ENCODE assay signal across 18 cellular contexts in genomic region chr6:154950979-154951378, GRCh38. TPM values are rescaled to one million over a fixed set of nuclear protein-coding genes. Genes with fewer than 3 reads are reported as not detected.
DNase-seq lines count a peak whose midpoint lies in the region; ATAC-seq and TF ChIP-seq lines count a peak whose summit lies in the region.
"Had no signal": no experiment of that assay in that cellular context is flagged by ENCODE, and none has a peak within 500 bp of the region (broad histone marks: within the 10 kb centered on the region; RNA-seq: fewer than 3 reads in every experiment).

No MANE protein-coding gene starts in this region.

- DNase-seq in activated naive CD4-positive, alpha-beta T cell treated with anti-CD3 and anti-CD28 coated beads, Interleukin-2, amount 10 ng/mL, durations not matched to agents 7 days and 5 days, result no peak
- no peak for DNase-seq in activated naive CD4-positive, alpha-beta T cell treated with Interleukin-2 at 50 U/mL for 16 hours
- no peak for DNase-seq in T-cell
- DNase-seq in activated CD4-positive, alpha-beta T cell treated with anti-CD3 and anti-CD28 coated beads, Interleukin-2, amount 10 ng/mL, durations not matched to agents 7 days and 5 days, result no peak
- no peak for DNase-seq in erythroblast (lab: John Stamatoyannopoulos, UW)
- DNase-seq: activated effector memory CD4-positive, alpha-beta T cell treated with Interleukin-2 at 50 U/mL for 16 hours; cerebellar nuclear complex; endodermal cell; hippocampal formation; kidney; NCI-H1417; NCI-H2227 treated with DMSO at 0.1 percent for 48 hours; upper lobe of left lung had no signal

- peak overlapping the region; percentile 28 for H3K27ac Mint-ChIP-seq in activated naive CD4-positive, alpha-beta T cell treated with anti-CD3 and anti-CD28 coated beads, Interleukin-2, amount 10 ng/mL, durations not matched to agents 7 days and 5 days
- peak overlapping the region; percentile 28 to 46 for H3K27ac Mint-ChIP-seq in T-cell
- peak overlapping the region; percentile 87 for H3K27ac Mint-ChIP-seq in stimulated activated memory B cell treated with anti-CD40 and anti-IgM and Interleukin-4, amounts not matched to agents 10 μg/mL and 1 μg/mL and 100 μg/mL, for 72 hours
- H3K27ac Mint-ChIP-seq in activated CD4-positive, alpha-beta T cell treated with anti-CD3 and anti-CD28 coated beads, Interleukin-2, amount 10 ng/mL, durations not matched to agents 7 days and 5 days, result no peak overlapping the region
- H3K27ac Mint-ChIP-seq: endodermal cell had no signal

- CTCF ChIA-PET in activated naive CD4-positive, alpha-beta T cell treated with anti-CD3 and anti-CD28 coated beads, Interleukin-2, amount 10 ng/mL, durations not matched to agents 7 days and 5 days (lab: Charles Lee), result interaction anchor here (4.0 kb wide), 1 partner anchor 22 kb away, joined by 10 read pairs; no protein-coding TSS in a partner anchor
- CTCF ChIA-PET in T-cell (lab: Charles Lee), result no interaction called here
- CTCF ChIA-PET in activated CD4-positive, alpha-beta T cell treated with anti-CD3 and anti-CD28 coated beads, Interleukin-2, amount 10 ng/mL, durations not matched to agents 7 days and 5 days (lab: Charles Lee), result interaction anchor here (0.8 kb wide), 1 partner anchor 18 kb away, joined by 3 read pairs; no protein-coding TSS in a partner anchor

- H3K27me3 Mint-ChIP-seq in activated naive CD4-positive, alpha-beta T cell treated with anti-CD3 and anti-CD28 coated beads, Interleukin-2, amount 10 ng/mL, durations not matched to agents 7 days and 5 days, result no peaks in the 10 kb centered on the region
- H3K27me3 Mint-ChIP-seq in T-cell, result no peaks in the 10 kb centered on the region
- H3K27me3 Mint-ChIP-seq in stimulated activated memory B cell treated with anti-CD40 and anti-IgM and Interleukin-4, amounts not matched to agents 10 μg/mL and 1 μg/mL and 100 μg/mL, for 72 hours, result no peaks in the 10 kb centered on the region
- no peaks in the 10 kb centered on the region for H3K27me3 Mint-ChIP-seq in activated CD4-positive, alpha-beta T cell treated with anti-CD3 and anti-CD28 coated beads, Interleukin-2, amount 10 ng/mL, durations not matched to agents 7 days and 5 days

- ATAC-seq in HG03354 (IDR thresholded peaks at IDR 0.05; ENCODE audit: poor library complexity, severe bottlenecking, unreplicated experiment), result peak; percentile 15
- peak in 2 of 4 experiments; percentile 12 to 17 for ATAC-seq in T-cell (replicated peaks in 1 of 4)
- no peak for ATAC-seq in stimulated activated memory B cell treated with anti-CD40 and anti-IgM and Interleukin-4, amounts not matched to agents 10 μg/mL and 1 μg/mL and 100 μg/mL, for 72 hours
- ATAC-seq in HG03520 (IDR thresholded peaks at IDR 0.05; ENCODE audit: unreplicated experiment), result no peak
- ATAC-seq: A549, Right ventricle myocardium inferior had no signal

- H3K9me3 Mint-ChIP-seq in activated naive CD4-positive, alpha-beta T cell treated with anti-CD3 and anti-CD28 coated beads, Interleukin-2, amount 10 ng/mL, durations not matched to agents 7 days and 5 days, result peaks cover 5% of the 10 kb centered on the region
- H3K9me3 Mint-ChIP-seq in T-cell, result no peaks in the 10 kb centered on the region
- no peaks in the 10 kb centered on the region for H3K9me3 Mint-ChIP-seq in stimulated activated memory B cell treated with anti-CD40 and anti-IgM and Interleukin-4, amounts not matched to agents 10 μg/mL and 1 μg/mL and 100 μg/mL, for 72 hours
- peaks cover 2% of the 10 kb centered on the region for H3K9me3 Mint-ChIP-seq in activated CD4-positive, alpha-beta T cell treated with anti-CD3 and anti-CD28 coated beads, Interleukin-2, amount 10 ng/mL, durations not matched to agents 7 days and 5 days
- H3K9me3 Mint-ChIP-seq: endodermal cell had no signal

- H3K4me3 Mint-ChIP-seq in activated naive CD4-positive, alpha-beta T cell treated with anti-CD3 and anti-CD28 coated beads, Interleukin-2, amount 10 ng/mL, durations not matched to agents 7 days and 5 days, result no peak overlapping the region
- no peak overlapping the region for H3K4me3 Mint-ChIP-seq in T-cell
- no peak overlapping the region for H3K4me3 Mint-ChIP-seq in stimulated activated memory B cell treated with anti-CD40 and anti-IgM and Interleukin-4, amounts not matched to agents 10 μg/mL and 1 μg/mL and 100 μg/mL, for 72 hours
- no peak overlapping the region for H3K4me3 Mint-ChIP-seq in activated CD4-positive, alpha-beta T cell treated with anti-CD3 and anti-CD28 coated beads, Interleukin-2, amount 10 ng/mL, durations not matched to agents 7 days and 5 days
- H3K4me3 Mint-ChIP-seq: endodermal cell had no signal

- peaks cover 24% of the 10 kb centered on the region for H3K4me1 Mint-ChIP-seq in activated naive CD4-positive, alpha-beta T cell treated with anti-CD3 and anti-CD28 coated beads, Interleukin-2, amount 10 ng/mL, durations not matched to agents 7 days and 5 days
- H3K4me1 Mint-ChIP-seq in T-cell, result peaks cover 27 to 28% (median 27%) of the 10 kb centered on the region in 3 donors
- peaks cover 32% of the 10 kb centered on the region for H3K4me1 Mint-ChIP-seq in stimulated activated memory B cell treated with anti-CD40 and anti-IgM and Interleukin-4, amounts not matched to agents 10 μg/mL and 1 μg/mL and 100 μg/mL, for 72 hours
- peaks cover 22% of the 10 kb centered on the region for H3K4me1 Mint-ChIP-seq in activated CD4-positive, alpha-beta T cell treated with anti-CD3 and anti-CD28 coated beads, Interleukin-2, amount 10 ng/mL, durations not matched to agents 7 days and 5 days
- H3K4me1 Mint-ChIP-seq: endodermal cell had no signal

- no peaks in the 10 kb centered on the region for H3K36me3 Mint-ChIP-seq in activated naive CD4-positive, alpha-beta T cell treated with anti-CD3 and anti-CD28 coated beads, Interleukin-2, amount 10 ng/mL, durations not matched to agents 7 days and 5 days
- H3K36me3 Mint-ChIP-seq in T-cell, result peaks cover 25% of the 10 kb centered on the region
- peaks cover 13% of the 10 kb centered on the region for H3K36me3 Mint-ChIP-seq in stimulated activated memory B cell treated with anti-CD40 and anti-IgM and Interleukin-4, amounts not matched to agents 10 μg/mL and 1 μg/mL and 100 μg/mL, for 72 hours
- peaks cover 3% of the 10 kb centered on the region for H3K36me3 Mint-ChIP-seq in activated CD4-positive, alpha-beta T cell treated with anti-CD3 and anti-CD28 coated beads, Interleukin-2, amount 10 ng/mL, durations not matched to agents 7 days and 5 days (ENCODE audit: low read depth)

- TF ChIP-seq POLR2A in erythroblast (IDR thresholded peaks at IDR 0.05; ENCODE audit: low read length), result no peak

- POLR2A ChIA-PET in T-cell (lab: Charles Lee), result no interaction called here
- POLR2A ChIA-PET in activated CD4-positive, alpha-beta T cell treated with anti-CD3 and anti-CD28 coated beads, Interleukin-2, amount 10 ng/mL, durations not matched to agents 7 days and 5 days (lab: Charles Lee), result no interaction called here

RNA-seq across cellular contexts. Expression of gene TIAM2, which starts 44.1 kb away (rescaled TPM):
- total RNA-seq in T-cell, result 1 to 10 TPM; 4.6 to 7.1 (median 6.8) TPM
- total RNA-seq in activated CD4-positive, alpha-beta T cell treated with anti-CD3 and anti-CD28 coated beads, Interleukin-2, amount 10 ng/mL, durations not matched to agents 7 days and 5 days, result 1 to 10 TPM; 4.9 to 5.6 TPM

Comparison
In these comparisons a context has a peak if more than half of its experiments do, and no peak if none do; other contexts are left out.
1. CTCF ChIA-PET loops: an anchor here in activated naive CD4-positive, alpha-beta T cell treated with anti-CD3 and anti-CD28 coated beads, Interleukin-2, amount 10 ng/mL, durations not matched to agents 7 days and 5 days (4.0 kb wide) and activated CD4-positive, alpha-beta T cell treated with anti-CD3 and anti-CD28 coated beads, Interleukin-2, amount 10 ng/mL, durations not matched to agents 7 days and 5 days (0.8 kb wide); none called in T-cell.